ENCODE assay signal across 33 cellular contexts in genomic region chr1:46536527-46536926, GRCh38. TPM values are rescaled to one million over a fixed set of nuclear protein-coding genes. Genes with fewer than 3 reads are reported as not detected.
"Had no signal": no experiment of that assay in that cellular context is flagged by ENCODE, and none has a peak within 500 bp of the region (broad histone marks: within the 10 kb centered on the region; RNA-seq: fewer than 3 reads in every experiment).

No MANE protein-coding gene starts in this region.

- H3K27me3 ChIP-seq: pancreas, testis, vagina had no signal

- H3K9me3 ChIP-seq: pancreas, psoas muscle, spleen, suprapubic skin, testis, tibial artery, transverse colon, upper lobe of left lung, vagina had no signal

- DNase-seq: naive thymus-derived CD4-positive, alpha-beta T cell; occipital lobe; psoas muscle; right cardiac atrium; spleen; stimulated activated CD4-positive, alpha-beta T cell treated with anti-CD3 and anti-CD28 coated beads, Interleukin-12 subunit alpha, Interleukin-12 subunit beta, amount 100 ng/mL, for 4 hours; stimulated activated CD4-positive, alpha-beta T cell treated with anti-CD3 and anti-CD28 coated beads, Interleukin-1b, Interleukin-23, amount 100 ng/mL, for 48 hours; stimulated activated CD4-positive, alpha-beta T cell treated with anti-CD3 and anti-CD28 coated beads, Interleukin-4, amount 100 ng/mL, for 1 hour; stimulated activated CD4-positive, alpha-beta T cell treated with anti-CD3 and anti-CD28 coated beads, Interleukin-4, amount 100 ng/mL, for 4 hours; stimulated activated CD8-positive, alpha-beta memory T cell treated with anti-CD3 and anti-CD28 coated beads, Interleukin-4, amount 100 ng/mL, for 48 hours; stimulated activated naive CD4-positive, alpha-beta T cell; stimulated activated naive CD8-positive, alpha-beta T cell treated with anti-CD3 and anti-CD28 coated beads, Interleukin-15, amount 100 ng/mL, for 72 hours; stimulated activated naive CD8-positive, alpha-beta T cell treated with anti-CD3 and anti-CD28 coated beads, Interleukin-15, Interleukin-2, amounts not matched to agents 100 U/mL and 50 U/mL, for 24 hours; substantia nigra; testis; tibial artery; transverse colon; upper lobe of left lung had no signal

- H3K4me1 ChIP-seq: psoas muscle, testis had no signal

- H2AFZ ChIP-seq: neural progenitor cell had no signal

- H3K4me1 Mint-ChIP-seq: nephron, neural progenitor cell had no signal

- H3K4me3 Mint-ChIP-seq: naive thymus-derived CD4-positive, alpha-beta T cell; nephron; neural progenitor cell; stimulated activated memory B cell treated with anti-CD40 and anti-IgM and Interleukin-4, amounts not matched to agents 10 μg/mL and 1 μg/mL and 100 μg/mL, for 72 hours; stimulated activated naive CD8-positive, alpha-beta T cell treated with anti-CD3 and anti-CD28 coated beads, Interleukin-15, amount 100 ng/mL, for 72 hours had no signal

- H3K36me3 ChIP-seq: neural progenitor cell, pancreas, spleen, suprapubic skin, tibial artery, transverse colon, upper lobe of left lung, vagina had no signal

- H3K36me3 Mint-ChIP-seq: neural progenitor cell; stimulated activated memory B cell treated with anti-CD40 and anti-IgM and Interleukin-4, amounts not matched to agents 10 μg/mL and 1 μg/mL and 100 μg/mL, for 72 hours had no signal

- H3K9ac ChIP-seq: neural progenitor cell had no signal

- H3K27ac ChIP-seq: neural progenitor cell, pancreas, psoas muscle, skin epidermis, spleen, suprapubic skin, testis, tibial artery, transverse colon, upper lobe of left lung, vagina had no signal

- ATAC-seq: naive thymus-derived CD4-positive, alpha-beta T cell; pancreas; psoas muscle; right cardiac atrium; sciatic nerve; stimulated activated memory B cell treated with anti-CD40 and anti-IgM and Interleukin-4, amounts not matched to agents 10 μg/mL and 1 μg/mL and 100 μg/mL, for 72 hours; stimulated activated naive CD8-positive, alpha-beta T cell treated with anti-CD3 and anti-CD28 coated beads, Interleukin-15, amount 100 ng/mL, for 72 hours; stimulated activated naive CD8-positive, alpha-beta T cell treated with anti-CD3 and anti-CD28 coated beads, Interleukin-15, Interleukin-2, amounts not matched to agents 100 U/mL and 50 U/mL, for 24 hours had no signal

- H3K4me2 ChIP-seq: neural progenitor cell, smooth muscle cell had no signal

- H3K27ac Mint-ChIP-seq: naive thymus-derived CD4-positive, alpha-beta T cell; nephron; neural progenitor cell; progenitor cell of endocrine pancreas; stimulated activated memory B cell treated with anti-CD40 and anti-IgM and Interleukin-4, amounts not matched to agents 10 μg/mL and 1 μg/mL and 100 μg/mL, for 72 hours; stimulated activated naive CD8-positive, alpha-beta T cell treated with anti-CD3 and anti-CD28 coated beads, Interleukin-15, amount 100 ng/mL, for 72 hours had no signal

- FAIRE-seq: pancreas, urothelium cell line had no signal

- H3K9me3 Mint-ChIP-seq: stimulated activated naive CD8-positive, alpha-beta T cell treated with anti-CD3 and anti-CD28 coated beads, Interleukin-15, amount 100 ng/mL, for 72 hours had no signal

- H3K4me3 ChIP-seq: neural progenitor cell, pancreas, psoas muscle, skin epidermis, smooth muscle cell, spleen, suprapubic skin, testis, tibial artery, transverse colon, upper lobe of left lung, vagina had no signal

RNA-seq across cellular contexts. Expression of gene KNCN, which starts 14.9 kb away (rescaled TPM):
- total RNA-seq: naive thymus-derived CD4-positive, alpha-beta T cell; occipital lobe; osteocyte; pancreas; progenitor cell of endocrine pancreas; psoas muscle; renal cortical epithelial cell; right cardiac atrium; sciatic nerve; smooth muscle cell; spleen; suprapubic skin; transverse colon; upper lobe of left lung; ureter; vagina had no signal
- polyA plus RNA-seq: naive thymus-derived CD4-positive, alpha-beta T cell; neural cell; pancreas; psoas muscle; right cardiac atrium; smooth muscle cell; spleen had no signal

RNA-seq across cellular contexts. Expression of gene DMBX1, which starts 46.9 kb away (rescaled TPM):
- total RNA-seq: naive thymus-derived CD4-positive, alpha-beta T cell; occipital lobe; osteocyte; pancreas; progenitor cell of endocrine pancreas; psoas muscle; renal cortical epithelial cell; right cardiac atrium; smooth muscle cell; spleen; transverse colon; upper lobe of left lung; ureter had no signal
- polyA plus RNA-seq: naive thymus-derived CD4-positive, alpha-beta T cell; pancreas; psoas muscle; right cardiac atrium; smooth muscle cell; spleen had no signal
